17 cellular contexts compared by ENCODE assay signal in genomic region chr7:101435461-101436225, GRCh38.
DNase-seq lines count a peak whose midpoint lies in the region; ATAC-seq and TF ChIP-seq lines count a peak whose summit lies in the region.
"Had no signal": no experiment of that assay in that cellular context is flagged by ENCODE, and none has a peak within 500 bp of the region (broad histone marks: within the 10 kb centered on the region; RNA-seq: fewer than 3 reads in every experiment).

No MANE protein-coding gene starts in this region.

- H3K9me3 ChIP-seq in hepatocyte (ENCODE audit: low read depth) = no peaks in the 10 kb centered on the region
- H3K9me3 ChIP-seq: BE2C had no signal

- no peaks in the 10 kb centered on the region for H4K20me1 ChIP-seq in hepatocyte (ENCODE audit: insufficient read depth, poor library complexity, severe bottlenecking)

- H3K9me3 Mint-ChIP-seq in natural killer cell treated with Interleukin-12 subunit alpha and Interleukin-12 subunit beta and Interleukin-15 and Interleukin-18, amount 100 ng/mL, for 72 hours = no peaks in the 10 kb centered on the region
- H3K9me3 Mint-ChIP-seq in natural killer cell (no peaks in the 10 kb centered on the region), nephron (no peaks in the 10 kb centered on the region)
- H3K9me3 Mint-ChIP-seq: CD8-positive, alpha-beta memory T cell had no signal

- H2AFZ ChIP-seq in hepatocyte = no peak overlapping the region

- intact Hi-C loops in natural killer cell (cut with micrococcal nuclease) = no loop called here
- intact Hi-C loops in left ventricle myocardium superior (cut with micrococcal nuclease) = no loop called here

- H3K27ac Mint-ChIP-seq in natural killer cell treated with Interleukin-12 subunit alpha and Interleukin-12 subunit beta and Interleukin-15 and Interleukin-18, amount 100 ng/mL, for 72 hours = no peak overlapping the region
- H3K27ac Mint-ChIP-seq in natural killer cell = no peak overlapping the region
- H3K27ac Mint-ChIP-seq in nephron = peak overlapping the region; percentile 76 to 98 (median 97)
- H3K27ac Mint-ChIP-seq: CD8-positive, alpha-beta memory T cell had no signal

- H3K4me1 Mint-ChIP-seq in natural killer cell treated with Interleukin-12 subunit alpha and Interleukin-12 subunit beta and Interleukin-15 and Interleukin-18, amount 100 ng/mL, for 72 hours (ENCODE audit: low read depth in 2 of 2) = no peaks in the 10 kb centered on the region
- H3K4me1 Mint-ChIP-seq in natural killer cell (no peaks in the 10 kb centered on the region), nephron (peaks cover 15% of the 10 kb centered on the region)
- H3K4me1 Mint-ChIP-seq: CD8-positive, alpha-beta memory T cell had no signal

- TF ChIP-seq CTCF in natural killer cell (IDR thresholded peaks at IDR 0.05) (no peak), hepatocyte (IDR thresholded peaks at IDR 0.05; ENCODE audit: poor library complexity) (no peak), nephron (IDR thresholded peaks at IDR 0.05; ENCODE audit: unreplicated experiment in 3 of 3) (peak in 1 of 3 experiments; percentile 14)

- DNase-seq in natural killer cell treated with Interleukin-12 subunit alpha and Interleukin-12 subunit beta and Interleukin-15 and Interleukin-18, amount 100 ng/mL, for 72 hours (ENCODE audit: low spot score) = peak; percentile 54
- no peak for DNase-seq in natural killer cell
- DNase-seq in hepatocyte (ENCODE audit: low spot score) = peak; percentile 33
- DNase-seq in left ventricle myocardium superior = no peak
- DNase-seq in DMS53 (lab: John Stamatoyannopoulos, UW) = no peak
- DNase-seq in kidney glomerular epithelial cell (lab: John Stamatoyannopoulos, UW) = no peak
- DNase-seq in NCI-H69 (lab: John Stamatoyannopoulos, UW) = no peak
- DNase-seq: 8988T; BE2C; CD8-positive, alpha-beta memory T cell; GF-D8; NCI-H187; NCI-H345; NCI-H526; SHP77 had no signal

- H3K9me2 ChIP-seq in hepatocyte (replicated peaks; ENCODE audit: insufficient read depth) = no peaks in the 10 kb centered on the region

- no peaks in the 10 kb centered on the region for H3K27me3 ChIP-seq in hepatocyte

- H3K4me2 ChIP-seq in hepatocyte = peak overlapping the region; percentile 62

- WGBS in hepatocyte (ENCODE audit: low lambda C conversion rate, missing lambda C conversion rate) = 46% methylated on average over 23 of the region's 23 CpGs

- no peak overlapping the region for H3K4me3 Mint-ChIP-seq in natural killer cell treated with Interleukin-12 subunit alpha and Interleukin-12 subunit beta and Interleukin-15 and Interleukin-18, amount 100 ng/mL, for 72 hours
- H3K4me3 Mint-ChIP-seq in natural killer cell = no peak overlapping the region
- peak overlapping the region; percentile 25 to 64 (median 57) for H3K4me3 Mint-ChIP-seq in nephron
- H3K4me3 Mint-ChIP-seq: CD8-positive, alpha-beta memory T cell had no signal

- no peaks in the 10 kb centered on the region for H3K36me3 ChIP-seq in hepatocyte (replicated peaks; ENCODE audit: insufficient read depth, low read depth)
- H3K36me3 ChIP-seq: BE2C had no signal

- ATAC-seq in natural killer cell treated with Interleukin-12 subunit alpha and Interleukin-12 subunit beta and Interleukin-15 and Interleukin-18, amount 100 ng/mL, for 72 hours = peak in 1 of 2 donors; percentile 59
- no peak for ATAC-seq in natural killer cell
- no peak for ATAC-seq in left ventricle myocardium superior

- peaks cover 7% of the 10 kb centered on the region for H3K4me1 ChIP-seq in hepatocyte (ENCODE audit: insufficient read depth)
- H3K4me1 ChIP-seq: BE2C had no signal

- H3K79me2 ChIP-seq in hepatocyte = no peaks in the 10 kb centered on the region

- no peak overlapping the region for H3K4me3 ChIP-seq in hepatocyte

- H3K36me3 Mint-ChIP-seq in natural killer cell treated with Interleukin-12 subunit alpha and Interleukin-12 subunit beta and Interleukin-15 and Interleukin-18, amount 100 ng/mL, for 72 hours = no peaks in the 10 kb centered on the region
- H3K36me3 Mint-ChIP-seq in natural killer cell (no peaks in the 10 kb centered on the region), nephron (ENCODE audit: low read depth) (no peaks in the 10 kb centered on the region)
- H3K36me3 Mint-ChIP-seq: CD8-positive, alpha-beta memory T cell had no signal

- H3K27me3 Mint-ChIP-seq in natural killer cell treated with Interleukin-12 subunit alpha and Interleukin-12 subunit beta and Interleukin-15 and Interleukin-18, amount 100 ng/mL, for 72 hours = peaks cover 17 to 25% of the 10 kb centered on the region in 2 donors
- peaks cover 22 to 25% of the 10 kb centered on the region in 2 donors for H3K27me3 Mint-ChIP-seq in natural killer cell (ENCODE audit: low read depth in 2 of 2)
- peaks cover 7% of the 10 kb centered on the region for H3K27me3 Mint-ChIP-seq in nephron (ENCODE audit: low read depth)

- H3K27ac ChIP-seq in hepatocyte = peak overlapping the region; percentile 60
- H3K27ac ChIP-seq: HL-60 had no signal

Comparison
In these comparisons a context has a peak if more than half of its experiments do, and no peak if none do; other contexts are left out.
1. DNase-seq: peak in natural killer cell treated with Interleukin-12 subunit alpha and Interleukin-12 subunit beta and Interleukin-15 and Interleukin-18, amount 100 ng/mL, for 72 hours (single experiment) and hepatocyte (single experiment); none in natural killer cell (single experiment), left ventricle myocardium superior (single experiment), DMS53 (single experiment), kidney glomerular epithelial cell (single experiment) and NCI-H69 (single experiment).
2. H3K27ac Mint-ChIP-seq: peak in nephron (3 of 3); none in natural killer cell treated with Interleukin-12 subunit alpha and Interleukin-12 subunit beta and Interleukin-15 and Interleukin-18, amount 100 ng/mL, for 72 hours (0 of 2) and natural killer cell (0 of 2).
3. H3K4me3 Mint-ChIP-seq: peak in nephron (3 of 3); none in natural killer cell treated with Interleukin-12 subunit alpha and Interleukin-12 subunit beta and Interleukin-15 and Interleukin-18, amount 100 ng/mL, for 72 hours (single experiment) and natural killer cell (single experiment).